In the genomic region with DNA sequence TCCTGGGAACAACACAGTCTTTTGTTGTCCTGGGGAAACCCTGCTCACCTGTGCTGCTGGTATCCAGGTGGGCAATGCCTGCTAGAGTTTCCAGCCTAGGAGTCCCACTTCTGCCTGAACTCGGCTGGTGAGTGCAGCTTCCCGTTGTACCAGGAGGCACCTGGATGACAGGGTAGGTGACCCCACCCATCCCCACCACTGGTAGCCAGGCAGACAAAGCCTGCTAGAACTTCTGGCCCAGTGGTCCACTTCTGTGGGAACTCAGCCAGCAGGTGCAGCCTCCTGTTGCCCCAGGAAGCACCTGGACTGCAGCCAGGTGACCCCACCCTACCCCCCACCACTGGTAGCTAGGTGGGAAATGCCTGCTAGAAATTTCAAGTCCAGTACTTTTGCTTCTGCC, we compare ENCODE assay signal across 4 cellular contexts. TPM values are rescaled to one million over a fixed set of nuclear protein-coding genes. Genes with fewer than 3 reads are reported as not detected.
"Had no signal": no experiment of that assay in that cellular context is flagged by ENCODE, and none has a peak within 500 bp of the region (broad histone marks: within the 10 kb centered on the region; RNA-seq: fewer than 3 reads in every experiment).

No MANE protein-coding gene starts in this region.

- ATAC-seq: GM12878 had no signal

- H3K4me3 ChIP-seq: GM12878 had no signal

- DNase-seq: GDM1, GF-D8 had no signal

RNA-seq across cellular contexts. Expression of gene TCEAL2, which starts 9.7 kb away (rescaled TPM):
- total RNA-seq: G401, GM12878 had no signal
- polyA plus RNA-seq: GM12878 had no signal

RNA-seq across cellular contexts. Expression of gene TCEAL6, which starts 26.5 kb away (rescaled TPM):
- total RNA-seq: G401, GM12878 had no signal
- polyA plus RNA-seq: GM12878 had no signal

RNA-seq across cellular contexts. Expression of gene BEX5, which starts 40.0 kb away (rescaled TPM):
- total RNA-seq: G401 had no signal
